ENCODE assay signal across 22 cellular contexts in genomic region chr3:186598794-186599141, GRCh38. TPM values are rescaled to one million over a fixed set of nuclear protein-coding genes. Genes with fewer than 3 reads are reported as not detected.
DNase-seq lines count a peak whose midpoint lies in the region; ATAC-seq, FAIRE-seq and TF ChIP-seq lines count a peak whose summit lies in the region.
"Had no signal": no experiment of that assay in that cellular context is flagged by ENCODE, and none has a peak within 500 bp of the region (broad histone marks: within the 10 kb centered on the region; RNA-seq: fewer than 3 reads in every experiment).

No MANE protein-coding gene starts in this region.

- no peak overlapping the region for H2BK5ac ChIP-seq in IMR-90 (ENCODE audit: low read depth, low read length, poor library complexity, severe bottlenecking)
- no peak overlapping the region; the same call in 1 of the 2 replicates for H2BK5ac ChIP-seq in H1 (ENCODE audit: low read depth, low read length)
- H2BK5ac ChIP-seq in trophoblast cell (ENCODE audit: low read depth, low read length, poor library complexity), result no peak overlapping the region

- H3K36me3 Mint-ChIP-seq in endothelial cell (ENCODE audit: low read depth, unreplicated experiment), result no peaks in the 10 kb centered on the region

- H2BK120ac ChIP-seq in IMR-90 (ENCODE audit: low read depth, low read length), result no peak overlapping the region
- H2BK120ac ChIP-seq in H1 (replicated peaks; ENCODE audit: low read depth, low read length), result no peak overlapping the region
- H2BK120ac ChIP-seq in trophoblast cell (ENCODE audit: insufficient read depth, low read length, poor library complexity), result no peak overlapping the region

- H3K27ac ChIP-seq in IMR-90 (ENCODE audit: insufficient read depth, low read length), result no peak overlapping the region
- no peak overlapping the region for H3K27ac ChIP-seq in H1 (ENCODE audit: low read depth, low read length)
- H3K27ac ChIP-seq in hepatocyte, result peak overlapping the region; percentile 89
- H3K27ac ChIP-seq in trophoblast cell (ENCODE audit: low read depth, low read length), result no peak overlapping the region
- no peak overlapping the region for H3K27ac ChIP-seq in colonic mucosa
- H3K27ac ChIP-seq: BLaER1, SK-N-MC had no signal

- no peak overlapping the region for H3K23ac ChIP-seq in IMR-90 (ENCODE audit: low read depth, low read length)
- no peak overlapping the region for H3K23ac ChIP-seq in H1 (ENCODE audit: insufficient read length)
- H3K23ac ChIP-seq in trophoblast cell (ENCODE audit: low read length), result no peak overlapping the region

- no peak for FAIRE-seq in H1 (lab: Jason Lieb, UNC)
- FAIRE-seq: D721Med had no signal

- H3K56ac ChIP-seq in IMR-90 (ENCODE audit: extremely low read depth, insufficient read depth, low read length), result no peak overlapping the region
- peak overlapping the region; percentile 39 for H3K56ac ChIP-seq in H1 (replicated peaks; ENCODE audit: insufficient read length, low read depth, low read length)

- no peaks in the 10 kb centered on the region for H4K20me1 ChIP-seq in IMR-90 (ENCODE audit: insufficient read depth, low read length)
- no peaks in the 10 kb centered on the region for H4K20me1 ChIP-seq in H1 (replicated peaks in 1 of 2; ENCODE audit: control insufficient read depth in 1 of 2, insufficient read depth in 2 of 2, low read length in 2 of 2)
- H4K20me1 ChIP-seq in hepatocyte (ENCODE audit: insufficient read depth, poor library complexity, severe bottlenecking), result no peaks in the 10 kb centered on the region
- H4K20me1 ChIP-seq: BLaER1 had no signal

- H4K5ac ChIP-seq in IMR-90 (ENCODE audit: low read depth, low read length) (no peak overlapping the region), H1 (ENCODE audit: insufficient read length, low read depth, low read length) (no peak overlapping the region)

- TF ChIP-seq POLR2A in IMR-90 (IDR thresholded peaks at IDR 0.05; ENCODE audit: low read depth, low read length) (no peak), H1 (IDR thresholded peaks at IDR 0.05; ENCODE audit: control extremely low read depth in 1 of 2, low read depth in 2 of 2, low read length in 2 of 2) (no peak)

- H3K4me3 Mint-ChIP-seq in endothelial cell (ENCODE audit: unreplicated experiment), result no peak overlapping the region
- H3K4me3 Mint-ChIP-seq: CD4-positive, alpha-beta T cell had no signal

- TF ChIP-seq RAD21 in IMR-90 (IDR thresholded peaks at IDR 0.05; ENCODE audit: low read length) (no peak), H1 (IDR thresholded peaks at IDR 0.05 in 1 of 2, conservative IDR thresholded peaks at IDR 0.05 in 1 of 2; ENCODE audit: low read depth in 2 of 2, low read length in 2 of 2) (no peak)

- H3K27me3 Mint-ChIP-seq in endothelial cell (ENCODE audit: unreplicated experiment), result peaks cover 6% of the 10 kb centered on the region
- H3K27me3 Mint-ChIP-seq: CD4-positive, alpha-beta T cell had no signal

- H3K23me2 ChIP-seq in H1 (ENCODE audit: low read depth, low read length), result no peaks in the 10 kb centered on the region

- no peaks in the 10 kb centered on the region for H3K36me3 ChIP-seq in IMR-90 (ENCODE audit: control insufficient read depth, insufficient read depth, low read length)
- H3K36me3 ChIP-seq in H1 (ENCODE audit: control insufficient read depth in 2 of 4, insufficient read depth in 4 of 4, low read length in 3 of 4), result no peaks in the 10 kb centered on the region
- no peaks in the 10 kb centered on the region for H3K36me3 ChIP-seq in hepatocyte (replicated peaks; ENCODE audit: insufficient read depth, low read depth)
- H3K36me3 ChIP-seq in trophoblast cell (ENCODE audit: control insufficient read depth in 1 of 2, insufficient read depth in 2 of 2, low read length in 2 of 2), result no peaks in the 10 kb centered on the region
- no peaks in the 10 kb centered on the region for H3K36me3 ChIP-seq in colonic mucosa
- H3K36me3 ChIP-seq: BLaER1 had no signal

- POLR2A ChIA-PET in IMR-90 (lab: Charles Lee; ENCODE audit: unreplicated experiment) (interaction anchor here (0.5 kb wide), 1 partner anchor 25 kb away, joined by 3 read pairs; no protein-coding TSS in a partner anchor), H1 (lab: Charles Lee; ENCODE audit: partially characterized antibody) (interaction anchor here (1.0 to 10.2 kb wide), 2 partner anchors 16 to 185 kb away, joined by 3 to 85 read pairs; partner anchors contain the start of gene EIF4A2)

- H3K27me3 ChIP-seq in IMR-90 (ENCODE audit: control insufficient read depth, insufficient read depth, low read length) (peaks cover 5% of the 10 kb centered on the region), H1 (replicated peaks in 1 of 4; ENCODE audit: control insufficient read depth in 3 of 4, extremely low read depth in 1 of 4, insufficient read depth in 3 of 4, low read length in 3 of 4) (no peaks in the 10 kb centered on the region; a peak in 1 of 7 replicates), hepatocyte (no peaks in the 10 kb centered on the region), trophoblast cell (ENCODE audit: insufficient read depth, low read length) (no peaks in the 10 kb centered on the region), colonic mucosa (no peaks in the 10 kb centered on the region)
- H3K27me3 ChIP-seq: BLaER1 had no signal

- no peak overlapping the region for H2BK12ac ChIP-seq in H1 (ENCODE audit: low read depth, low read length)
- H2BK12ac ChIP-seq in trophoblast cell (ENCODE audit: low read length), result peak overlapping the region; percentile 11

- no TSS peak for BruUV-seq in IMR-90 (replicated peaks; lab: Mats Ljungman, UMichigan)

- H3K4ac ChIP-seq in IMR-90 (ENCODE audit: low read depth, low read length) (no peak overlapping the region), H1 (replicated peaks; ENCODE audit: insufficient read length, low read depth, low read length) (no peak overlapping the region), trophoblast cell (ENCODE audit: low read depth, low read length) (no peak overlapping the region)

- H3K9me2 ChIP-seq in hepatocyte (replicated peaks; ENCODE audit: insufficient read depth), result no peaks in the 10 kb centered on the region

- H2BK20ac ChIP-seq in IMR-90 (ENCODE audit: low read depth, low read length), result no peak overlapping the region
- H2BK20ac ChIP-seq in H1 (ENCODE audit: low read length), result no peak overlapping the region

- no peaks in the 10 kb centered on the region for H3K9me3 ChIP-seq in IMR-90 (ENCODE audit: control insufficient read depth, insufficient read depth, low read length)
- no peaks in the 10 kb centered on the region for H3K9me3 ChIP-seq in H1 (ENCODE audit: insufficient read depth in 2 of 2, low read depth in 1 of 2, low read length in 1 of 2)
- no peaks in the 10 kb centered on the region for H3K9me3 ChIP-seq in hepatocyte (ENCODE audit: low read depth)
- H3K9me3 ChIP-seq in trophoblast cell (ENCODE audit: insufficient read depth, low read depth, low read length), result no peaks in the 10 kb centered on the region
- no peaks in the 10 kb centered on the region for H3K9me3 ChIP-seq in colonic mucosa
- H3K9me3 ChIP-seq: BLaER1 had no signal

- H3K4me2 ChIP-seq in IMR-90 (ENCODE audit: low read depth, low read length) (no peak overlapping the region), H1 (ENCODE audit: insufficient read depth in 1 of 2, low read depth in 2 of 2, low read length in 2 of 2) (no peak overlapping the region), hepatocyte (no peak overlapping the region), trophoblast cell (ENCODE audit: low read length) (no peak overlapping the region)
- H3K4me2 ChIP-seq: BLaER1 had no signal

- H4K91ac ChIP-seq in IMR-90 (ENCODE audit: insufficient read depth, low read depth, low read length) (no peak overlapping the region), H1 (replicated peaks; ENCODE audit: insufficient read length, low read length) (no peak overlapping the region), trophoblast cell (ENCODE audit: low read depth, low read length) (no peak overlapping the region)

- H3K4me1 Mint-ChIP-seq in endothelial cell (ENCODE audit: unreplicated experiment), result peaks cover 7% of the 10 kb centered on the region

- H3K79me1 ChIP-seq in IMR-90 (ENCODE audit: low read depth in 1 of 2, low read length in 2 of 2) (no peaks in the 10 kb centered on the region), H1 (ENCODE audit: low read depth, low read length) (no peaks in the 10 kb centered on the region), trophoblast cell (ENCODE audit: low read length) (peaks cover 2% of the 10 kb centered on the region)

- H3K4me3 ChIP-seq in IMR-90 (ENCODE audit: insufficient read depth, low read depth, low read length) (no peak overlapping the region), H1 (ENCODE audit: extremely low read depth in 1 of 4, insufficient read depth in 2 of 4, low read depth in 3 of 4, low read length in 4 of 4) (no peak overlapping the region), hepatocyte (no peak overlapping the region), trophoblast cell (ENCODE audit: low read depth, low read length) (no peak overlapping the region), colonic mucosa (no peak overlapping the region)
- H3K4me3 ChIP-seq: BLaER1, SK-N-MC had no signal

- TF ChIP-seq CTCF in IMR-90 (conservative IDR thresholded peaks at IDR 0.05; ENCODE audit: low read depth, low read length) (no peak), H1 (IDR thresholded peaks at IDR 0.05; ENCODE audit: control extremely low read depth in 1 of 3, insufficient read depth in 1 of 3, low read depth in 1 of 3, low read length in 3 of 3) (no peak), hepatocyte (IDR thresholded peaks at IDR 0.05; ENCODE audit: poor library complexity) (no peak), colonic mucosa (IDR thresholded peaks at IDR 0.05) (no peak), endothelial cell (IDR thresholded peaks at IDR 0.05; ENCODE audit: unreplicated experiment) (no peak)

- H3K9me1 ChIP-seq in IMR-90 (ENCODE audit: insufficient read depth, low read length), result no peaks in the 10 kb centered on the region

- H4K8ac ChIP-seq in IMR-90 (ENCODE audit: low read depth in 2 of 2, low read length in 2 of 2) (no peak overlapping the region), H1 (ENCODE audit: extremely low read depth, insufficient read depth, low read length) (no peak overlapping the region), trophoblast cell (ENCODE audit: low read depth, low read length) (no peak overlapping the region)

- H2BK15ac ChIP-seq in IMR-90 (ENCODE audit: low read depth, low read length) (no peak overlapping the region), H1 (ENCODE audit: low read length) (no peak overlapping the region)

- H2AK5ac ChIP-seq in IMR-90 (ENCODE audit: low read depth, low read length) (no peak overlapping the region), H1 (ENCODE audit: low read depth, low read length) (no peak overlapping the region), trophoblast cell (ENCODE audit: low read length) (peak overlapping the region; percentile 41)

- H2AK9ac ChIP-seq in IMR-90 (replicated peaks; ENCODE audit: low read depth, low read length, poor library complexity), result no peak overlapping the region

- H4K12ac ChIP-seq in trophoblast cell (ENCODE audit: low read depth, low read length), result no peak overlapping the region

- H3K27ac Mint-ChIP-seq in endothelial cell (ENCODE audit: unreplicated experiment), result no peak overlapping the region
- H3K27ac Mint-ChIP-seq: CD4-positive, alpha-beta T cell had no signal

- intact Hi-C loops in IMR-90 (cut with micrococcal nuclease) (no loop called here), colonic mucosa (cut with DNase I) (no loop called here)

- no peak for TF ChIP-seq EP300 in H1 (IDR thresholded peaks at IDR 0.05; ENCODE audit: borderline replicate concordance in 1 of 2, low read depth in 2 of 2, low read length in 2 of 2)

- CTCF ChIA-PET in IMR-90 (lab: Yijun Ruan, JAX) (interaction anchor here (1.0 to 1.2 kb wide), 2 partner anchors 12 to 16 kb away, joined by 3 to 5 read pairs; no protein-coding TSS in a partner anchor), H1 (lab: Charles Lee; ENCODE audit: partially characterized antibody) (interaction anchor here (0.9 to 23.7 kb wide), 2 partner anchors 9 to 15 kb away, joined by 4 to 333 read pairs; partner anchors contain the start of gene AHSG)

- H3K14ac ChIP-seq in IMR-90 (replicated peaks; ENCODE audit: low read depth, low read length), result no peak overlapping the region
- H3K14ac ChIP-seq in H1 (ENCODE audit: insufficient read length), result no peak overlapping the region
- no peak overlapping the region for H3K14ac ChIP-seq in trophoblast cell (ENCODE audit: low read length)

- dilution Hi-C loops in IMR-90 (cut with HindIII; ENCODE audit: low sequenced_read_pairs, unreplicated experiment), result no loop called here

- no peak overlapping the region for H3K9ac ChIP-seq in IMR-90 (ENCODE audit: low read depth, low read length)
- H3K9ac ChIP-seq in H1 (replicated peaks in 1 of 4; ENCODE audit: extremely low read depth in 1 of 4, low read depth in 3 of 4, low read length in 3 of 4), result no peak overlapping the region
- H3K9ac ChIP-seq in trophoblast cell (ENCODE audit: low read length), result no peak overlapping the region
- no peak overlapping the region for H3K9ac ChIP-seq in colonic mucosa (ENCODE audit: low read depth in 2 of 2, low read length in 2 of 2)
- H3K9ac ChIP-seq: BLaER1 had no signal

- H3K9me3 Mint-ChIP-seq in endothelial cell (ENCODE audit: unreplicated experiment), result no peaks in the 10 kb centered on the region
- H3K9me3 Mint-ChIP-seq: CD4-positive, alpha-beta T cell had no signal

- no peak for ATAC-seq in IMR-90 (ENCODE audit: low read depth)
- ATAC-seq in HG03432 (IDR thresholded peaks at IDR 0.05; ENCODE audit: unreplicated experiment), result no peak

- H2AFZ ChIP-seq in IMR-90 (replicated peaks; ENCODE audit: low read length, poor library complexity), result peak overlapping the region; percentile 63
- H2AFZ ChIP-seq in H1 (ENCODE audit: low read length), result no peak overlapping the region
- H2AFZ ChIP-seq in hepatocyte, result no peak overlapping the region
- H2AFZ ChIP-seq in trophoblast cell (ENCODE audit: insufficient read depth, low read length, poor library complexity), result no peak overlapping the region

- H3K18ac ChIP-seq in IMR-90 (ENCODE audit: low read depth, low read length) (no peak overlapping the region), H1 (ENCODE audit: extremely low read depth, low read length) (no peak overlapping the region), trophoblast cell (ENCODE audit: low read length) (no peak overlapping the region)

- in situ Hi-C loops in IMR-90 (cut with MboI; ENCODE audit: low sequenced_read_pairs), result no loop called here

- no peaks in the 10 kb centered on the region for H3K4me1 ChIP-seq in IMR-90 (ENCODE audit: control insufficient read depth, insufficient read depth, low read length)
- H3K4me1 ChIP-seq in H1 (replicated peaks in 1 of 4; ENCODE audit: control insufficient read depth in 3 of 4, insufficient read depth in 4 of 4, low read length in 3 of 4), result no peaks in the 10 kb centered on the region
- peaks cover 27% of the 10 kb centered on the region for H3K4me1 ChIP-seq in hepatocyte (ENCODE audit: insufficient read depth)
- peaks cover 14% of the 10 kb centered on the region in 2 experiments for H3K4me1 ChIP-seq in trophoblast cell (ENCODE audit: control insufficient read depth in 1 of 2, insufficient read depth in 2 of 2, low read length in 2 of 2)
- no peaks in the 10 kb centered on the region for H3K4me1 ChIP-seq in colonic mucosa
- H3K4me1 ChIP-seq: BLaER1 had no signal

- H3K79me2 ChIP-seq in H1 (ENCODE audit: control insufficient read depth in 1 of 2, insufficient read depth in 2 of 2, low read length in 2 of 2), result no peaks in the 10 kb centered on the region
- no peaks in the 10 kb centered on the region for H3K79me2 ChIP-seq in hepatocyte
- no peaks in the 10 kb centered on the region for H3K79me2 ChIP-seq in trophoblast cell (ENCODE audit: control insufficient read depth, insufficient read depth, low read length, poor library complexity)

- WGBS in IMR-90 (ENCODE audit: extremely low coverage in 2 of 2, insufficient read length in 1 of 2), 2 experiments, result no CpG with 5 or more reads among the region's 4 CpGs
- WGBS in H1 (ENCODE audit: extremely low coverage in 1 of 2, insufficient coverage in 1 of 2, insufficient read length in 1 of 2, insufficient replicate concordance in 2 of 2, low coverage in 1 of 2, low lambda C conversion rate in 2 of 2, missing lambda C conversion rate in 1 of 2), 2 experiments, result 84% methylated on average over 4 of the region's 4 CpGs; no CpG with 5 or more reads in 1 of the 2 experiments
- 65% methylated on average over 4 of the region's 4 CpGs for WGBS in hepatocyte (ENCODE audit: low lambda C conversion rate, missing lambda C conversion rate)
- no CpG with 5 or more reads among the region's 4 CpGs for WGBS in trophoblast cell (ENCODE audit: extremely low coverage, insufficient coverage, insufficient read length)

- no peak for DNase-seq in IMR-90
- no peak for DNase-seq in H1 (ENCODE audit: low read depth in 1 of 2, low spot score in 2 of 2)
- DNase-seq in hepatocyte (ENCODE audit: low spot score), result no peak
- DNase-seq in trophoblast cell, result peak in 1 of 2 donors; percentile 27
- DNase-seq in colonic mucosa, result no peak
- no peak for DNase-seq in endothelial cell (ENCODE audit: low spot score)
- DNase-seq: CD4-positive, alpha-beta T cell; DMS53; GDM1; KBM-7; MM.1S; NCI-H1048; NCI-H1417 treated with DMSO at 0.1 percent for 48 hours; NCI-H187; NCI-H446; NCI-H526; SHP77 treated with DMSO at 0.1 percent for 48 hours had no signal

RNA-seq across cellular contexts. Expression of gene AHSG, which starts 14.1 kb away (rescaled TPM):
- total RNA-seq in IMR-90 (2012; rRNA removed) (not detected in 2 replicates), hepatocyte (559 and 660 TPM in 2 replicates), colonic mucosa (1 to 10 TPM in 1 of 2 donors, not detected in 1; 1.9 TPM), endothelial cell (ENCODE audit: unreplicated experiment) (not detected)
- polyA plus RNA-seq in IMR-90 (2012; rRNA removed) (not detected in 2 replicates), H1 (2011; rRNA removed) (0.68 and 0.86 TPM in 2 replicates), hepatocyte (328 and 568 TPM in 2 replicates)
- polyA plus RNA-seq in IMR-90 (2012; cell fraction: cytosol; rRNA removed), result 0.04 TPM in 2 replicates
- 0.05 TPM in 1 of 2 replicates, not detected in the other for polyA plus RNA-seq in IMR-90 (2012; cell fraction: nucleus; rRNA removed; ENCODE audit: low replicate concordance)
- total RNA-seq in H1 (2021; fragmentation: NEBNext Ultra II Directional; extraction: Animal tissue kit (Norgen Biotek cat#: 25700)), result 0.78 and 1.1 TPM in 2 replicates
- polyA plus RNA-seq in H1 (2011; cell fraction: cytosol; rRNA removed), result 2.4 TPM
- polyA plus RNA-seq in H1 (2011; cell fraction: nucleus; rRNA removed), result 0.47 TPM
- polyA plus RNA-seq in H1 (2012, experiment 1 of 2), result 0.46 to 1.1 TPM (median 0.57 TPM) in 4 replicates
- 0.46 TPM for polyA plus RNA-seq in H1 (2012, experiment 2 of 2)
- polyA plus RNA-seq in H1 (2013, experiment 1 of 2), result 0.69 TPM
- 0.61 TPM for polyA plus RNA-seq in H1 (2013, experiment 2 of 2)
- polyA minus RNA-seq in H1 (2011; rRNA and poly(A)+ RNA removed), result 0.46 TPM in 1 of 2 replicates, not detected in the other
- polyA minus RNA-seq in H1 (2011; cell fraction: cytosol; rRNA and poly(A)+ RNA removed), result 0.66 TPM
- polyA minus RNA-seq in H1 (2011; cell fraction: nucleus; rRNA and poly(A)+ RNA removed), result 0.50 TPM
- not detected in 2 replicates for polyA plus RNA-seq in trophoblast cell (2013)
- total RNA-seq: CD4-positive, alpha-beta T cell; H4 had no signal

RNA-seq across cellular contexts. Expression of gene DNAJB11, which starts 28.2 kb away (rescaled TPM):
- total RNA-seq in IMR-90 (2012; rRNA removed), result 27.4 and 62.8 TPM in 2 replicates
- polyA plus RNA-seq in IMR-90 (2012; rRNA removed), result 42.4 and 48.6 TPM in 2 replicates
- 16.5 and 35.2 TPM in 2 replicates for polyA plus RNA-seq in IMR-90 (2012; cell fraction: cytosol; rRNA removed)
- 9.1 and 32.7 TPM in 2 replicates for polyA plus RNA-seq in IMR-90 (2012; cell fraction: nucleus; rRNA removed; ENCODE audit: low replicate concordance)
- 63.9 and 67.7 TPM in 2 replicates for total RNA-seq in H1 (2021; fragmentation: NEBNext Ultra II Directional; extraction: Animal tissue kit (Norgen Biotek cat#: 25700))
- 14.3 and 14.6 TPM in 2 replicates for polyA plus RNA-seq in H1 (2011; rRNA removed)
- 31.5 TPM for polyA plus RNA-seq in H1 (2011; cell fraction: cytosol; rRNA removed)
- polyA plus RNA-seq in H1 (2011; cell fraction: nucleus; rRNA removed), result 10.7 TPM
- polyA plus RNA-seq in H1 (2012, experiment 1 of 2), result 49.6 to 72.3 TPM (median 56.3 TPM) in 4 replicates
- polyA plus RNA-seq in H1 (2012, experiment 2 of 2), result 20.4 TPM
- 96.2 TPM for polyA plus RNA-seq in H1 (2013, experiment 1 of 2)
- 134 TPM for polyA plus RNA-seq in H1 (2013, experiment 2 of 2)
- 8.2 and 8.8 TPM in 2 replicates for polyA minus RNA-seq in H1 (2011; rRNA and poly(A)+ RNA removed)
- polyA minus RNA-seq in H1 (2011; cell fraction: cytosol; rRNA and poly(A)+ RNA removed), result 20.0 TPM
- polyA minus RNA-seq in H1 (2011; cell fraction: nucleus; rRNA and poly(A)+ RNA removed), result 19.1 TPM
- total RNA-seq in hepatocyte, result 103 and 115 TPM in 2 replicates
- polyA plus RNA-seq in hepatocyte, result 148 and 149 TPM in 2 replicates
- 116 and 119 TPM in 2 replicates for polyA plus RNA-seq in trophoblast cell (2013)
- 10 to 100 TPM; 54.7 to 72.5 TPM for total RNA-seq in colonic mucosa
- total RNA-seq in endothelial cell (ENCODE audit: unreplicated experiment), result 71.2 TPM

RNA-seq across cellular contexts. Expression of gene TBCCD1, which starts 31.6 kb away (rescaled TPM):
- total RNA-seq in IMR-90 (2012; rRNA removed) (17.8 and 19.7 TPM in 2 replicates), hepatocyte (13.1 and 13.4 TPM in 2 replicates), colonic mucosa (10 to 100 TPM; 10.4 to 14.3 TPM), endothelial cell (ENCODE audit: unreplicated experiment) (19.5 TPM)
- polyA plus RNA-seq in IMR-90 (2012; rRNA removed) (6.5 and 7.9 TPM in 2 replicates), H1 (2011; rRNA removed) (8.4 and 11.3 TPM in 2 replicates), hepatocyte (13.5 and 14.9 TPM in 2 replicates)
- polyA plus RNA-seq in IMR-90 (2012; cell fraction: cytosol; rRNA removed), result 3.5 and 3.7 TPM in 2 replicates
- 4.8 and 20.3 TPM in 2 replicates for polyA plus RNA-seq in IMR-90 (2012; cell fraction: nucleus; rRNA removed; ENCODE audit: low replicate concordance)
- 13.4 and 13.9 TPM in 2 replicates for total RNA-seq in H1 (2021; fragmentation: NEBNext Ultra II Directional; extraction: Animal tissue kit (Norgen Biotek cat#: 25700))
- 9.3 TPM for polyA plus RNA-seq in H1 (2011; cell fraction: cytosol; rRNA removed)
- 6.9 TPM for polyA plus RNA-seq in H1 (2011; cell fraction: nucleus; rRNA removed)
- 7.8 to 11.2 TPM (median 8.2 TPM) in 4 replicates for polyA plus RNA-seq in H1 (2012, experiment 1 of 2)
- polyA plus RNA-seq in H1 (2012, experiment 2 of 2), result 2.6 TPM
- 6.9 TPM for polyA plus RNA-seq in H1 (2013, experiment 1 of 2)
- polyA plus RNA-seq in H1 (2013, experiment 2 of 2), result 7.8 TPM
- polyA minus RNA-seq in H1 (2011; rRNA and poly(A)+ RNA removed), result 20.2 and 20.6 TPM in 2 replicates
- 6.9 TPM for polyA minus RNA-seq in H1 (2011; cell fraction: cytosol; rRNA and poly(A)+ RNA removed)
- 10.5 TPM for polyA minus RNA-seq in H1 (2011; cell fraction: nucleus; rRNA and poly(A)+ RNA removed)
- 7.3 and 7.6 TPM in 2 replicates for polyA plus RNA-seq in trophoblast cell (2013)

RNA-seq across cellular contexts. Expression of gene FETUB, which starts 41.4 kb away (rescaled TPM):
- total RNA-seq in IMR-90 (2012; rRNA removed) (not detected in 2 replicates), hepatocyte (5.7 and 7.2 TPM in 2 replicates), colonic mucosa (under 1 TPM; 0.22 to 0.27 TPM), endothelial cell (ENCODE audit: unreplicated experiment) (not detected)
- polyA plus RNA-seq in IMR-90 (2012; rRNA removed) (not detected in 2 replicates), H1 (2011; rRNA removed) (0.15 TPM in 1 of 2 replicates, not detected in the other), hepatocyte (3.2 and 5.8 TPM in 2 replicates)
- 0.03 TPM in 1 of 2 replicates, not detected in the other for polyA plus RNA-seq in IMR-90 (2012; cell fraction: cytosol; rRNA removed)
- polyA plus RNA-seq in IMR-90 (2012; cell fraction: nucleus; rRNA removed; ENCODE audit: low replicate concordance), result not detected in 2 replicates
- total RNA-seq in H1 (2021; fragmentation: NEBNext Ultra II Directional; extraction: Animal tissue kit (Norgen Biotek cat#: 25700)), result not detected in 2 replicates
- polyA plus RNA-seq in H1 (2011; cell fraction: cytosol; rRNA removed), result 0.09 TPM
- 0.19 TPM for polyA plus RNA-seq in H1 (2011; cell fraction: nucleus; rRNA removed)
- 0.10 to 0.25 TPM (median 0.19 TPM) in 4 replicates for polyA plus RNA-seq in H1 (2012, experiment 1 of 2)
- not detected for polyA plus RNA-seq in H1 (2012, experiment 2 of 2)
- polyA plus RNA-seq in H1 (2013, experiment 1 of 2), result not detected
- 0.07 TPM for polyA plus RNA-seq in H1 (2013, experiment 2 of 2)
- not detected in 2 replicates for polyA minus RNA-seq in H1 (2011; rRNA and poly(A)+ RNA removed)
- polyA minus RNA-seq in H1 (2011; cell fraction: cytosol; rRNA and poly(A)+ RNA removed), result not detected
- not detected for polyA minus RNA-seq in H1 (2011; cell fraction: nucleus; rRNA and poly(A)+ RNA removed)
- not detected in 2 replicates for polyA plus RNA-seq in trophoblast cell (2013)
- total RNA-seq: CD4-positive, alpha-beta T cell; H4 had no signal

RNA-seq across cellular contexts. Expression of gene CRYGS, which starts 54.6 kb away (rescaled TPM):
- total RNA-seq in IMR-90 (2012; rRNA removed), result 0.36 and 0.56 TPM in 2 replicates
- 2.1 TPM in 2 replicates for polyA plus RNA-seq in IMR-90 (2012; rRNA removed)
- 0.23 and 0.35 TPM in 2 replicates for polyA plus RNA-seq in IMR-90 (2012; cell fraction: cytosol; rRNA removed)
- 10.3 and 23.1 TPM in 2 replicates for polyA plus RNA-seq in IMR-90 (2012; cell fraction: nucleus; rRNA removed; ENCODE audit: low replicate concordance)
- 0.90 and 1.8 TPM in 2 replicates for total RNA-seq in H1 (2021; fragmentation: NEBNext Ultra II Directional; extraction: Animal tissue kit (Norgen Biotek cat#: 25700))
- 1.3 and 1.5 TPM in 2 replicates for polyA plus RNA-seq in H1 (2011; rRNA removed)
- 1.6 TPM for polyA plus RNA-seq in H1 (2011; cell fraction: cytosol; rRNA removed)
- 4.5 TPM for polyA plus RNA-seq in H1 (2011; cell fraction: nucleus; rRNA removed)
- 1.3 to 2.0 TPM (median 1.7 TPM) in 4 replicates for polyA plus RNA-seq in H1 (2012, experiment 1 of 2)
- polyA plus RNA-seq in H1 (2012, experiment 2 of 2), result not detected
- polyA plus RNA-seq in H1 (2013, experiment 1 of 2), result 0.93 TPM
- polyA plus RNA-seq in H1 (2013, experiment 2 of 2), result 0.74 TPM
- 0.44 and 1.0 TPM in 2 replicates for polyA minus RNA-seq in H1 (2011; rRNA and poly(A)+ RNA removed)
- polyA minus RNA-seq in H1 (2011; cell fraction: cytosol; rRNA and poly(A)+ RNA removed), result not detected
- 5.2 TPM for polyA minus RNA-seq in H1 (2011; cell fraction: nucleus; rRNA and poly(A)+ RNA removed)
- 0.92 and 1.9 TPM in 2 replicates for total RNA-seq in hepatocyte
- polyA plus RNA-seq in hepatocyte, result 0.89 and 2.2 TPM in 2 replicates
- 0.55 and 0.56 TPM in 2 replicates for polyA plus RNA-seq in trophoblast cell (2013)
- 1 to 10 TPM; 2.3 to 2.6 TPM for total RNA-seq in colonic mucosa
- 5.8 TPM for total RNA-seq in endothelial cell (ENCODE audit: unreplicated experiment)

Comparison
In these comparisons a context has a peak if more than half of its experiments do, and no peak if none do; other contexts are left out.
1. RNA of gene AHSG, which starts 14.1 kb away (total RNA-seq): 559 to 660 TPM in hepatocyte; 1.9 TPM in colonic mucosa, 0.78 to 1.1 TPM in H1, not detected in endothelial cell (single experiment) and not detected in IMR-90; every median in the first group is over 100 times any median in the second.